ENCODE assay signal across 13 cellular contexts in genomic region chr16:27197004-27197403, GRCh38.
"Had no signal": no experiment of that assay in that cellular context is flagged by ENCODE, and none has a peak within 500 bp of the region (broad histone marks: within the 10 kb centered on the region; RNA-seq: fewer than 3 reads in every experiment).

No MANE protein-coding gene starts in this region.

- H3K36me3 ChIP-seq: esophagus squamous epithelium, ovary had no signal

- H3K4me1 Mint-ChIP-seq: brain had no signal

- H3K9me3 ChIP-seq: esophagus squamous epithelium, ovary had no signal

- ATAC-seq: left lobe of liver had no signal

- H3K27ac Mint-ChIP-seq: activated T-helper 1 cell treated with anti-CD3 and anti-CD28 coated beads, Interleukin-12 subunit alpha, Interleukin-12 subunit beta, Interleukin-2, Interleukin-4 antibody, amounts not matched to agents 30 ng/mL and 10 ng/mL and 1 ng/mL, durations not matched to agents 14 hours and 24 hours and 36 hours; brain had no signal

- FAIRE-seq: keratinocyte had no signal

- H3K27ac ChIP-seq: coronary artery, esophagus squamous epithelium, hepatocyte, ovary had no signal

- H3K36me3 Mint-ChIP-seq: brain had no signal

- DNase-seq: activated naive CD4-positive, alpha-beta T cell treated with anti-CD3 and anti-CD28 coated beads, Interleukin-2, amount 50 U/mL, for 16 hours; central memory CD4-positive, alpha-beta T cell; effector CD4-positive, alpha-beta T cell; esophagus squamous epithelium; ovary; stimulated activated CD4-positive, alpha-beta T cell treated with anti-CD3 and anti-CD28 coated beads, Interleukin-1b, Interleukin-23, amount 100 ng/mL, for 48 hours; T1000 had no signal

- H3K4me3 ChIP-seq: coronary artery, esophagus squamous epithelium, hepatocyte, ovary had no signal

- H3K27me3 ChIP-seq: hepatocyte, ovary had no signal

- H3K4me3 Mint-ChIP-seq: activated T-helper 1 cell treated with anti-CD3 and anti-CD28 coated beads, Interleukin-12 subunit alpha, Interleukin-12 subunit beta, Interleukin-2, Interleukin-4 antibody, amounts not matched to agents 30 ng/mL and 10 ng/mL and 1 ng/mL, durations not matched to agents 14 hours and 24 hours and 36 hours; brain had no signal
